Comparison of ENCODE assay signal across 8 cellular contexts in genomic region chr16:67456383-67457140, GRCh38. TPM values are rescaled to one million over a fixed set of nuclear protein-coding genes. Genes with fewer than 3 reads are reported as not detected.
DNase-seq lines count a peak whose midpoint lies in the region; ATAC-seq and TF ChIP-seq lines count a peak whose summit lies in the region.

No MANE protein-coding gene starts in this region.

- H3K27ac Mint-ChIP-seq in CD4-positive, alpha-beta T cell, result no peak overlapping the region

- TF ChIP-seq POLR2A in esophagus muscularis mucosa (IDR thresholded peaks at IDR 0.05; ENCODE audit: low read depth), result no peak

- H3K4me1 Mint-ChIP-seq in CD4-positive, alpha-beta T cell (ENCODE audit: low read depth), result peaks cover 22% of the 10 kb centered on the region

- no peak overlapping the region for H2AK5ac ChIP-seq in neuronal stem cell (ENCODE audit: low read depth, low read length)

- H3K4me3 Mint-ChIP-seq in CD4-positive, alpha-beta T cell, result no peak overlapping the region

- peaks cover 3% of the 10 kb centered on the region for H3K79me1 ChIP-seq in neuronal stem cell (ENCODE audit: low read depth, low read length)

- no peak for TF ChIP-seq EP300 in esophagus muscularis mucosa (IDR thresholded peaks at IDR 0.05)

- H4K8ac ChIP-seq in neuronal stem cell (ENCODE audit: low read depth, low read length), result no peak overlapping the region

- H3K36me3 Mint-ChIP-seq in CD4-positive, alpha-beta T cell (ENCODE audit: low read depth), result peaks cover 38% of the 10 kb centered on the region

- CTCF ChIA-PET in CD4-positive, alpha-beta T cell (lab: Charles Lee), result no interaction called here

- no peaks in the 10 kb centered on the region for H3K9me3 ChIP-seq in CD4-positive, alpha-beta T cell (ENCODE audit: control insufficient read depth, low read length)
- H3K9me3 ChIP-seq in esophagus muscularis mucosa (no peaks in the 10 kb centered on the region), neuronal stem cell (replicated peaks in 1 of 2; ENCODE audit: control insufficient read depth in 2 of 2, insufficient read depth in 1 of 2, low read depth in 1 of 2, low read length in 2 of 2) (no peaks in the 10 kb centered on the region)

- H3K9me3 Mint-ChIP-seq in CD4-positive, alpha-beta T cell, result no peaks in the 10 kb centered on the region

- H2AFZ ChIP-seq in neuronal stem cell (ENCODE audit: low read length), result no peak overlapping the region

- peaks cover 6 to 29% (median 28%) of the 10 kb centered on the region in 4 donors for H3K36me3 ChIP-seq in esophagus muscularis mucosa
- H3K36me3 ChIP-seq in neuronal stem cell (replicated peaks in 1 of 2; ENCODE audit: control insufficient read depth in 2 of 2, insufficient read depth in 2 of 2, low read length in 2 of 2), result peaks cover 0 to 18% of the 10 kb centered on the region in 2 donors

- WGBS in esophagus muscularis mucosa, result 67% methylated on average over 3 of the region's 7 CpGs
- WGBS in neuronal stem cell (ENCODE audit: extremely low coverage in 2 of 2, insufficient read length in 2 of 2, insufficient replicate concordance in 1 of 2), 2 donors, result no CpG with 5 or more reads among the region's 7 CpGs

- POLR2A ChIA-PET in CD4-positive, alpha-beta T cell (lab: Charles Lee), result no interaction called here

- H3K4me1 ChIP-seq in esophagus muscularis mucosa, result peaks cover 57 to 87% (median 75%) of the 10 kb centered on the region in 4 donors
- H3K4me1 ChIP-seq in neuronal stem cell (ENCODE audit: control insufficient read depth in 2 of 2, insufficient read depth in 1 of 2, low read depth in 1 of 2, low read length in 2 of 2), result peaks cover 3 to 7% of the 10 kb centered on the region in 2 donors

- DNase-seq in CD4-positive, alpha-beta T cell, result no peak
- DNase-seq in NCI-H2196 treated with DMSO at 0.1 percent for 48 hours (lab: John Stamatoyannopoulos, UW; ENCODE audit: unreplicated experiment) (peak; percentile 25), esophagus muscularis mucosa (ENCODE audit: extremely low spot score) (no peak), neuronal stem cell (ENCODE audit: low spot score) (no peak), NCI-H226 (no peak), NOMO-1 (lab: John Stamatoyannopoulos, UW; ENCODE audit: unreplicated experiment in 2 of 2) (no peak)
- no peak for DNase-seq in activated CD8-positive, alpha-beta memory T cell treated with anti-CD3 and anti-CD28 coated beads, Interleukin-2, amount 50 U/mL, for 4 hours

- intact Hi-C loops in CD4-positive, alpha-beta T cell (cut with DNase I, micrococcal nuclease), result loop anchor here in 1 of 2 experiments (10.0 kb wide), 1 partner anchor 312 kb away; no protein-coding TSS in a partner anchor
- intact Hi-C loops in esophagus muscularis mucosa (cut with DNase I), result no loop called here

- H2BK12ac ChIP-seq in neuronal stem cell (ENCODE audit: low read length), result no peak overlapping the region

- no peak overlapping the region for H4K91ac ChIP-seq in neuronal stem cell (ENCODE audit: low read depth, low read length, poor library complexity)

- no peak overlapping the region for H3K23ac ChIP-seq in neuronal stem cell (ENCODE audit: low read depth, low read length, poor library complexity)

- no peak overlapping the region for H2BK15ac ChIP-seq in neuronal stem cell (ENCODE audit: low read length)

- H2BK5ac ChIP-seq in neuronal stem cell (ENCODE audit: low read length), result no peak overlapping the region

- peak; percentile 32 for ATAC-seq in CD4-positive, alpha-beta T cell (ENCODE audit: poor library complexity)
- ATAC-seq in GM19455 (IDR thresholded peaks at IDR 0.05; ENCODE audit: unreplicated experiment), result no peak

- no peak overlapping the region for H3K4me2 ChIP-seq in neuronal stem cell (ENCODE audit: insufficient read depth, low read length, poor library complexity, severe bottlenecking)

- no peaks in the 10 kb centered on the region for H3K27me3 ChIP-seq in CD4-positive, alpha-beta T cell (ENCODE audit: control insufficient read depth, insufficient read depth, low read length)
- no peaks in the 10 kb centered on the region for H3K27me3 ChIP-seq in esophagus muscularis mucosa
- H3K27me3 ChIP-seq in neuronal stem cell (ENCODE audit: control insufficient read depth in 3 of 3, insufficient read depth in 3 of 3, low read depth in 1 of 3, low read length in 3 of 3), result no peaks in the 10 kb centered on the region

- H3K4me3 ChIP-seq in esophagus muscularis mucosa (no peak overlapping the region), neuronal stem cell (ENCODE audit: low read length in 2 of 2) (no peak overlapping the region)

- no peak overlapping the region for H3K4ac ChIP-seq in neuronal stem cell (ENCODE audit: low read length)

- TF ChIP-seq CTCF in CD4-positive, alpha-beta T cell (IDR thresholded peaks at IDR 0.05), result no peak
- TF ChIP-seq CTCF in esophagus muscularis mucosa (IDR thresholded peaks at IDR 0.05), result peak; percentile 54 to 72 (median 61)

- H3K18ac ChIP-seq in neuronal stem cell (ENCODE audit: low read length), result peak overlapping the region; percentile 22

- no peaks in the 10 kb centered on the region for H3K27me3 Mint-ChIP-seq in CD4-positive, alpha-beta T cell

- no peak overlapping the region for H3K14ac ChIP-seq in neuronal stem cell (ENCODE audit: low read length)

- H3K27ac ChIP-seq in CD4-positive, alpha-beta T cell (ENCODE audit: low read depth, low read length), result no peak overlapping the region
- H3K27ac ChIP-seq in esophagus muscularis mucosa (replicated peaks in 1 of 4), result peak overlapping the region; percentile 52 to 70 (median 66)
- H3K27ac ChIP-seq in neuronal stem cell (replicated peaks; ENCODE audit: low read length), result no peak overlapping the region

- H2BK120ac ChIP-seq in neuronal stem cell (ENCODE audit: low read depth, low read length), result no peak overlapping the region

- no peak overlapping the region for H3K9ac ChIP-seq in neuronal stem cell (ENCODE audit: low read depth, low read length, poor library complexity)

RNA-seq across cellular contexts. Expression of gene ATP6V0D1, which starts 24.4 kb away (rescaled TPM):
- total RNA-seq in CD4-positive, alpha-beta T cell, result 10 to 100 TPM; 39.4 to 41.7 TPM
- 100 to 1,000 TPM; 103 to 131 (median 119) TPM for total RNA-seq in esophagus muscularis mucosa
- 20.8 TPM for polyA plus RNA-seq in neuronal stem cell (2013, experiment 1 of 2)
- 20.9 TPM for polyA plus RNA-seq in neuronal stem cell (2013, experiment 2 of 2)

RNA-seq across cellular contexts. Expression of gene HSD11B2, which starts 25.6 kb away (rescaled TPM):
- total RNA-seq in CD4-positive, alpha-beta T cell, result not detected
- 1 to 10 TPM in 2 of 4 donors, under 1 TPM in 1, not detected in 1; 0.42 to 2.2 (median 1.1) TPM for total RNA-seq in esophagus muscularis mucosa
- polyA plus RNA-seq in neuronal stem cell (2013, experiment 1 of 2), result 1.1 TPM
- 0.78 TPM for polyA plus RNA-seq in neuronal stem cell (2013, experiment 2 of 2)

RNA-seq across cellular contexts. Expression of gene AGRP, which starts 26.8 kb away (rescaled TPM):
- not detected for total RNA-seq in CD4-positive, alpha-beta T cell
- total RNA-seq in esophagus muscularis mucosa, result not detected
- polyA plus RNA-seq in neuronal stem cell (2013, experiment 1 of 2), result not detected
- polyA plus RNA-seq in neuronal stem cell (2013, experiment 2 of 2), result not detected

RNA-seq across cellular contexts. Expression of gene ZDHHC1, which starts 40.3 kb away (rescaled TPM):
- total RNA-seq in CD4-positive, alpha-beta T cell, result under 1 TPM in 1 of 2 experiments, not detected in 1; 0.22 TPM
- 10 to 100 TPM; 11.6 to 27.5 (median 20.8) TPM for total RNA-seq in esophagus muscularis mucosa
- polyA plus RNA-seq in neuronal stem cell (2013, experiment 1 of 2), result 4.1 TPM
- polyA plus RNA-seq in neuronal stem cell (2013, experiment 2 of 2), result 4.7 TPM

Comparison
In these comparisons a context has a peak if more than half of its experiments do, and no peak if none do; other contexts are left out.
1. H3K27ac ChIP-seq: peak in esophagus muscularis mucosa (4 of 4); none in CD4-positive, alpha-beta T cell (single experiment) and neuronal stem cell (single experiment).